Comparison of ENCODE assay signal across 2 cellular contexts in genomic region chr7:116979430-116979829, GRCh38.
TF ChIP-seq lines count a peak whose summit lies in the region.

No MANE protein-coding gene starts in this region.

TF ChIP-seq in IMR-90, 13 proteins besides CTCF, POLR2A, EP300 and RAD21:
- no peak for TF ChIP-seq MXI1 (IDR thresholded peaks at IDR 0.05; ENCODE audit: borderline replicate concordance, low read depth, low read length)
- no peak for TF ChIP-seq RCOR1 (IDR thresholded peaks at IDR 0.05; ENCODE audit: insufficient replicate concordance, low read length)
- no peak for TF ChIP-seq BHLHE40 (IDR thresholded peaks at IDR 0.05; ENCODE audit: low read depth, low read length)
- TF ChIP-seq FOS (IDR thresholded peaks at IDR 0.05; ENCODE audit: low read depth, low read length), result no peak
- TF ChIP-seq RFX5 (IDR thresholded peaks at IDR 0.05; ENCODE audit: low read depth, low read length), result no peak
- TF ChIP-seq CHD1 (IDR thresholded peaks at IDR 0.05; ENCODE audit: low read depth, low read length), result no peak
- TF ChIP-seq CEBPB (IDR thresholded peaks at IDR 0.05; ENCODE audit: low read depth, low read length), result no peak
- TF ChIP-seq MAFK (IDR thresholded peaks at IDR 0.05; ENCODE audit: low read depth, low read length), result no peak
- TF ChIP-seq, protein P1, sequence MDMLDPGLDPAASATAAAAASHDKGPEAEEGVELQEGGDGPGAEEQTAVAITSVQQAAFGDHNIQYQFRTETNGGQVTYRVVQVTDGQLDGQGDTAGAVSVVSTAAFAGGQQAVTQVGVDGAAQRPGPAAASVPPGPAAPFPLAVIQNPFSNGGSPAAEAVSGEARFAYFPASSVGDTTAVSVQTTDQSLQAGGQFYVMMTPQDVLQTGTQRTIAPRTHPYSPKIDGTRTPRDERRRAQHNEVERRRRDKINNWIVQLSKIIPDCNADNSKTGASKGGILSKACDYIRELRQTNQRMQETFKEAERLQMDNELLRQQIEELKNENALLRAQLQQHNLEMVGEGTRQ (IDR thresholded peaks at IDR 0.05; ENCODE audit: low read depth, low read length), result no peak
- TF ChIP-seq ELK1 (IDR thresholded peaks at IDR 0.05; ENCODE audit: borderline replicate concordance, low read depth, low read length), result no peak
- no peak for TF ChIP-seq MAZ (IDR thresholded peaks at IDR 0.05; ENCODE audit: borderline replicate concordance, low read depth, low read length)
- TF ChIP-seq NFE2L2 (IDR thresholded peaks at IDR 0.05; ENCODE audit: low read depth, low read length), result no peak
- TF ChIP-seq SMC3 (IDR thresholded peaks at IDR 0.05; ENCODE audit: low read depth, low read length), result no peak

TF ChIP-seq in WTC11, 78 proteins besides CTCF, POLR2A, EP300 and RAD21:
- TF ChIP-seq ZNF425 (CRISPR knock-in tag; conservative IDR thresholded peaks at IDR 0.05) (no peak), E2F4 (CRISPR knock-in tag; IDR thresholded peaks at IDR 0.05; ENCODE audit: borderline replicate concordance, low read depth) (no peak), GRHL2 (CRISPR knock-in tag; IDR thresholded peaks at IDR 0.05; ENCODE audit: insufficient replicate concordance, severe bottlenecking) (no peak), CBFB (CRISPR knock-in tag; IDR thresholded peaks at IDR 0.05; ENCODE audit: low read depth) (no peak), FOXK1 (CRISPR knock-in tag; IDR thresholded peaks at IDR 0.05) (no peak), ZSCAN18 (CRISPR knock-in tag; IDR thresholded peaks at IDR 0.05) (no peak), JAZF1 (CRISPR knock-in tag; IDR thresholded peaks at IDR 0.05) (no peak), MYBL2 (CRISPR knock-in tag; IDR thresholded peaks at IDR 0.05) (no peak), RELA (CRISPR knock-in tag; IDR thresholded peaks at IDR 0.05; ENCODE audit: borderline replicate concordance) (no peak), OVOL2 (CRISPR knock-in tag; IDR thresholded peaks at IDR 0.05; ENCODE audit: borderline replicate concordance) (no peak), ZNF232 (CRISPR knock-in tag; IDR thresholded peaks at IDR 0.05) (no peak), NFE2L1 (CRISPR knock-in tag; IDR thresholded peaks at IDR 0.05) (no peak)
- TF ChIP-seq, protein P2, sequence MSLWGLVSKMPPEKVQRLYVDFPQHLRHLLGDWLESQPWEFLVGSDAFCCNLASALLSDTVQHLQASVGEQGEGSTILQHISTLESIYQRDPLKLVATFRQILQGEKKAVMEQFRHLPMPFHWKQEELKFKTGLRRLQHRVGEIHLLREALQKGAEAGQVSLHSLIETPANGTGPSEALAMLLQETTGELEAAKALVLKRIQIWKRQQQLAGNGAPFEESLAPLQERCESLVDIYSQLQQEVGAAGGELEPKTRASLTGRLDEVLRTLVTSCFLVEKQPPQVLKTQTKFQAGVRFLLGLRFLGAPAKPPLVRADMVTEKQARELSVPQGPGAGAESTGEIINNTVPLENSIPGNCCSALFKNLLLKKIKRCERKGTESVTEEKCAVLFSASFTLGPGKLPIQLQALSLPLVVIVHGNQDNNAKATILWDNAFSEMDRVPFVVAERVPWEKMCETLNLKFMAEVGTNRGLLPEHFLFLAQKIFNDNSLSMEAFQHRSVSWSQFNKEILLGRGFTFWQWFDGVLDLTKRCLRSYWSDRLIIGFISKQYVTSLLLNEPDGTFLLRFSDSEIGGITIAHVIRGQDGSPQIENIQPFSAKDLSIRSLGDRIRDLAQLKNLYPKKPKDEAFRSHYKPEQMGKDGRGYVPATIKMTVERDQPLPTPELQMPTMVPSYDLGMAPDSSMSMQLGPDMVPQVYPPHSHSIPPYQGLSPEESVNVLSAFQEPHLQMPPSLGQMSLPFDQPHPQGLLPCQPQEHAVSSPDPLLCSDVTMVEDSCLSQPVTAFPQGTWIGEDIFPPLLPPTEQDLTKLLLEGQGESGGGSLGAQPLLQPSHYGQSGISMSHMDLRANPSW (CRISPR knock-in tag; conservative IDR thresholded peaks at IDR 0.05; ENCODE audit: low read depth), result no peak
